ENCODE assay signal across 9 cellular contexts in genomic region chr7:73647725-73648592, GRCh38. TPM values are rescaled to one million over a fixed set of nuclear protein-coding genes. Genes with fewer than 3 reads are reported as not detected.
A peak's percentile ranks its signal among the peaks of the same experiment; 100 is the strongest.
DNase-seq lines count a peak whose midpoint lies in the region; ATAC-seq and TF ChIP-seq lines count a peak whose summit lies in the region.
"Had no signal": no experiment of that assay in that cellular context is flagged by ENCODE, and none has a peak within 500 bp of the region (broad histone marks: within the 10 kb centered on the region; RNA-seq: fewer than 3 reads in every experiment).

No MANE protein-coding gene starts in this region.

- H3K4me1 Mint-ChIP-seq in dendritic cell treated with granulocyte-macrophage colony-stimulating factor and Interleukin-4, amounts not matched to agents 40 ng/mL and 50 ng/mL, for 4 days (ENCODE audit: low read depth): peaks cover 32% of the 10 kb centered on the region

- DNase-seq in NCI-H1694 (lab: John Stamatoyannopoulos, UW) (peak; percentile 11), NCI-H1694 treated with DMSO at 0.1 percent for 48 hours (lab: John Stamatoyannopoulos, UW) (no peak), SK-MEL-5 (ENCODE audit: low read depth, low spot score) (peak; percentile 27), mucosa of descending colon (peak; percentile 80 to 86 (median 84)), midbrain (lab: John Stamatoyannopoulos, UW) (no peak), H4 (ENCODE audit: low spot score) (no peak)

- ATAC-seq in mucosa of descending colon (peak; percentile 93), GM21515 (IDR thresholded peaks at IDR 0.05; ENCODE audit: unreplicated experiment) (no peak)

- peak overlapping the region; percentile 0 for H3K4me3 Mint-ChIP-seq in dendritic cell treated with granulocyte-macrophage colony-stimulating factor and Interleukin-4, amounts not matched to agents 40 ng/mL and 50 ng/mL, for 4 days

- H3K27ac Mint-ChIP-seq in dendritic cell treated with granulocyte-macrophage colony-stimulating factor and Interleukin-4, amounts not matched to agents 40 ng/mL and 50 ng/mL, for 4 days: no peak overlapping the region

- H3K36me3 ChIP-seq in mucosa of descending colon (ENCODE audit: low read depth): no peaks in the 10 kb centered on the region

- no peaks in the 10 kb centered on the region for H3K9me3 Mint-ChIP-seq in dendritic cell treated with granulocyte-macrophage colony-stimulating factor and Interleukin-4, amounts not matched to agents 40 ng/mL and 50 ng/mL, for 4 days

- no peak overlapping the region for H3K4me3 ChIP-seq in mucosa of descending colon

- peak; percentile 36 for TF ChIP-seq CTCF in mucosa of descending colon (IDR thresholded peaks at IDR 0.05)

- H3K36me3 Mint-ChIP-seq in dendritic cell treated with granulocyte-macrophage colony-stimulating factor and Interleukin-4, amounts not matched to agents 40 ng/mL and 50 ng/mL, for 4 days (ENCODE audit: low read depth): no peaks in the 10 kb centered on the region

- intact Hi-C loops in dendritic cell treated with granulocyte-macrophage colony-stimulating factor and Interleukin-4, amounts not matched to agents 40 ng/mL and 50 ng/mL, for 4 days (cut with micrococcal nuclease): no loop called here
- intact Hi-C loops in mucosa of descending colon (cut with DNase I, micrococcal nuclease): no loop called here

- H3K27me3 Mint-ChIP-seq in dendritic cell treated with granulocyte-macrophage colony-stimulating factor and Interleukin-4, amounts not matched to agents 40 ng/mL and 50 ng/mL, for 4 days: peaks cover 90% of the 10 kb centered on the region

- H3K9me3 ChIP-seq in mucosa of descending colon: no peaks in the 10 kb centered on the region

- in situ Hi-C loops in SK-MEL-5 (cut with HindIII; ENCODE audit: low pct_unique_long_range_greater_than_20kb, low sequenced_read_pairs): no loop called here

- peaks cover 9% of the 10 kb centered on the region for H3K4me1 ChIP-seq in mucosa of descending colon (ENCODE audit: low read depth)

RNA-seq across cellular contexts. Expression of gene VPS37D, which starts 19.7 kb away (rescaled TPM):
- total RNA-seq in SK-MEL-5 (2014; rRNA removed; shearing (Covaris generic)): 4.3 and 4.6 TPM in 2 replicates
- 6.1 and 8.0 TPM in 2 replicates for polyA plus RNA-seq in SK-MEL-5 (2015; cell fraction: cytosol; rRNA removed)
- 1.7 and 2.6 TPM in 2 replicates for polyA plus RNA-seq in SK-MEL-5 (2015; cell fraction: nucleus; rRNA removed)
- 1 to 10 TPM in 1 of 3 donors, under 1 TPM in 1, not detected in 1; 0.48 to 3.3 TPM for total RNA-seq in mucosa of descending colon
- total RNA-seq in H4 (2014; rRNA removed; shearing (Covaris generic)): 3.7 and 6.3 TPM in 2 replicates

RNA-seq across cellular contexts. Expression of gene MLXIPL, which starts 23.6 kb away (rescaled TPM):
- 0.03 TPM in 1 of 2 replicates, not detected in the other for total RNA-seq in SK-MEL-5 (2014; rRNA removed; shearing (Covaris generic))
- 0.18 TPM in 1 of 2 replicates, not detected in the other for polyA plus RNA-seq in SK-MEL-5 (2015; cell fraction: cytosol; rRNA removed)
- 5.9 and 6.3 TPM in 2 replicates for polyA plus RNA-seq in SK-MEL-5 (2015; cell fraction: nucleus; rRNA removed)
- 10 to 100 TPM; 13.3 to 18.0 (median 15.1) TPM for total RNA-seq in mucosa of descending colon
- not detected in 2 replicates for total RNA-seq in H4 (2014; rRNA removed; shearing (Covaris generic))
- total RNA-seq: activated CD8-positive, alpha-beta memory T cell treated with anti-CD3 and anti-CD28 coated beads for 36 hours had no signal

RNA-seq across cellular contexts. Expression of gene DNAJC30, which starts 35.3 kb away (rescaled TPM):
- 4.3 and 4.5 TPM in 2 replicates for total RNA-seq in SK-MEL-5 (2014; rRNA removed; shearing (Covaris generic))
- 22.5 and 28.6 TPM in 2 replicates for polyA plus RNA-seq in SK-MEL-5 (2015; cell fraction: cytosol; rRNA removed)
- 9.4 and 14.3 TPM in 2 replicates for polyA plus RNA-seq in SK-MEL-5 (2015; cell fraction: nucleus; rRNA removed)
- 10 to 100 TPM in 2 of 3 donors, 1 to 10 TPM in 1; 8.7 to 10.5 (median 10.2) TPM for total RNA-seq in mucosa of descending colon
- 2.0 and 2.7 TPM in 2 replicates for total RNA-seq in H4 (2014; rRNA removed; shearing (Covaris generic))

RNA-seq across cellular contexts. Expression of gene BUD23, which starts 35.4 kb away (rescaled TPM):
- 142 and 181 TPM in 2 replicates for total RNA-seq in SK-MEL-5 (2014; rRNA removed; shearing (Covaris generic))
- 432 and 633 TPM in 2 replicates for polyA plus RNA-seq in SK-MEL-5 (2015; cell fraction: cytosol; rRNA removed)
- 156 and 166 TPM in 2 replicates for polyA plus RNA-seq in SK-MEL-5 (2015; cell fraction: nucleus; rRNA removed)
- 10 to 100 TPM; 38.4 to 61.2 (median 43.0) TPM for total RNA-seq in mucosa of descending colon
- total RNA-seq in H4 (2014; rRNA removed; shearing (Covaris generic)): 31.9 and 80.5 TPM in 2 replicates

Comparison
In these comparisons a context has a peak if more than half of its experiments do, and no peak if none do; other contexts are left out.
1. DNase-seq: peak in NCI-H1694 (single experiment), SK-MEL-5 (single experiment) and mucosa of descending colon (3 of 3); none in NCI-H1694 treated with DMSO at 0.1 percent for 48 hours (single experiment), midbrain (single experiment) and H4 (single experiment).
2. RNA of gene MLXIPL, which starts 23.6 kb away (total RNA-seq): 13.3 to 18.0 TPM in mucosa of descending colon; 0.03 TPM in SK-MEL-5 and not detected in H4; every median in the first group is over 10 times any median in the second.